15 cellular contexts compared by ENCODE assay signal in the genomic region with DNA sequence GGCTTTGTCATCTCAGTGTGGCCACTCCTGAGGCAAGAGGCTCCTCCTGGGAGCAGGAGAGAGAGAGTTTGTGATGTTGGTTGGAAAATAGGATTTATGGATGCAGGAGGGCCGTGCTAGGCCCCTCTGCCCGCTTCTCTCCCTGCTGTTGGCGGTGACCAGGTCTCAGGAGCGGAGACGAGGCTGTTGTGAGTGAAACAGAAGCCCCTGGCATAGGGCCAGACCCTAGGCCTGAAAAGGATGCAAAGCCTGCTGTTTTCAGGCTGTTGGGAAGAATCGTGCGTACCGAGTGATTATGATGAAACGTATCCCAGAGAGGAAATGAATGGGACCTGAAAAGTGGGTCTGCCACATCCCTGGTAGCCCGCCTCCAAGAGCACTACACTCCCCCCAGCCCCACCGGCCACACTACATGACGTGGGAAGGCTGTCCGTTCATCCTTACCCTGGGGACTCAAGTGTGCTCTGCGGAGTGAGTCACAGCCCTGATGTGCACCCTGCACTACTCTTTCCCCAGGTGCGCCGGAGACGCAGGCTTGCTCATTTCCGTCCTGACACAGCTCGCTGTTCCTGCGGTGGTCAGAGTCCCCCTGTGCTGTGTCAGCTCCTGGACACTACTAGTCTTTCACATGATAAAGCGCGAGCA.
DNase-seq lines count a peak whose midpoint lies in the region; ATAC-seq and TF ChIP-seq lines count a peak whose summit lies in the region.
"Had no signal": no experiment of that assay in that cellular context is flagged by ENCODE, and none has a peak within 500 bp of the region (broad histone marks: within the 10 kb centered on the region; RNA-seq: fewer than 3 reads in every experiment).

No MANE protein-coding gene starts in this region.

- no peaks in the 10 kb centered on the region for H3K27me3 Mint-ChIP-seq in glutamatergic neuron (ENCODE audit: unreplicated experiment)
- H3K27me3 Mint-ChIP-seq: activated naive CD4-positive, alpha-beta T cell treated with anti-CD3 and anti-CD28 coated beads, Interleukin-2, amount 50 U/mL, for 24 hours; CD4-positive, CD25-positive, alpha-beta regulatory T cell had no signal

- peaks cover 10% of the 10 kb centered on the region for H3K36me3 Mint-ChIP-seq in glutamatergic neuron (ENCODE audit: unreplicated experiment)
- H3K36me3 Mint-ChIP-seq: activated naive CD4-positive, alpha-beta T cell treated with anti-CD3 and anti-CD28 coated beads, Interleukin-2, amount 50 U/mL, for 24 hours had no signal

- DNase-seq in DMS53 (lab: John Stamatoyannopoulos, UW) (peak; percentile 96), NCI-H1092 treated with DMSO at 0.1 percent for 48 hours (lab: John Stamatoyannopoulos, UW) (peak; percentile 16), fibroblast of mammary gland (ENCODE audit: low read depth) (peak; percentile 28), GM19240 (ENCODE audit: insufficient read length, low spot score) (no peak), glutamatergic neuron (no peak)
- DNase-seq: CD4-positive, CD25-positive, alpha-beta regulatory T cell; cortex of kidney; Karpas-422; NCI-H526 treated with DMSO at 0.1 percent for 48 hours; small intestine had no signal

- TF ChIP-seq CTCF in fibroblast of mammary gland (conservative IDR thresholded peaks at IDR 0.05; ENCODE audit: control insufficient read depth, insufficient read depth, low read depth, low read length): no peak
- TF ChIP-seq CTCF in glutamatergic neuron (IDR thresholded peaks at IDR 0.05; ENCODE audit: partially characterized antibody, unreplicated experiment): no peak

- ATAC-seq in GM19351 (IDR thresholded peaks at IDR 0.05; ENCODE audit: unreplicated experiment): peak; percentile 94
- ATAC-seq in HG03442 (IDR thresholded peaks at IDR 0.05; ENCODE audit: unreplicated experiment): no peak
- no peak for ATAC-seq in GM21360 (IDR thresholded peaks at IDR 0.05; ENCODE audit: unreplicated experiment)

- H3K27ac Mint-ChIP-seq in glutamatergic neuron (ENCODE audit: unreplicated experiment): no peak overlapping the region
- H3K27ac Mint-ChIP-seq: activated naive CD4-positive, alpha-beta T cell treated with anti-CD3 and anti-CD28 coated beads, Interleukin-2, amount 50 U/mL, for 24 hours had no signal

- H3K4me3 Mint-ChIP-seq in glutamatergic neuron (ENCODE audit: unreplicated experiment): no peak overlapping the region
- H3K4me3 Mint-ChIP-seq: activated naive CD4-positive, alpha-beta T cell treated with anti-CD3 and anti-CD28 coated beads, Interleukin-2, amount 50 U/mL, for 24 hours; CD4-positive, CD25-positive, alpha-beta regulatory T cell; nephron had no signal

- H3K4me3 ChIP-seq in fibroblast of mammary gland (ENCODE audit: control insufficient read depth, low read depth, low read length): no peak overlapping the region

- H3K4me1 Mint-ChIP-seq in glutamatergic neuron (ENCODE audit: low read depth, unreplicated experiment): peaks cover 2% of the 10 kb centered on the region
- H3K4me1 Mint-ChIP-seq: activated naive CD4-positive, alpha-beta T cell treated with anti-CD3 and anti-CD28 coated beads, Interleukin-2, amount 50 U/mL, for 24 hours had no signal

- H3K9me3 Mint-ChIP-seq in glutamatergic neuron (ENCODE audit: unreplicated experiment): peaks cover 2% of the 10 kb centered on the region
- H3K9me3 Mint-ChIP-seq: activated naive CD4-positive, alpha-beta T cell treated with anti-CD3 and anti-CD28 coated beads, Interleukin-2, amount 50 U/mL, for 24 hours; nephron had no signal

Comparison
In these comparisons a context has a peak if more than half of its experiments do, and no peak if none do; other contexts are left out.
1. DNase-seq: peak in DMS53 (single experiment), NCI-H1092 treated with DMSO at 0.1 percent for 48 hours (single experiment) and fibroblast of mammary gland (single experiment); none in GM19240 (single experiment) and glutamatergic neuron (single experiment).